19 cellular contexts compared by ENCODE assay signal in genomic region chr19:46685189-46685588, GRCh38. TPM values are rescaled to one million over a fixed set of nuclear protein-coding genes. Genes with fewer than 3 reads are reported as not detected.
DNase-seq lines count a peak whose midpoint lies in the region; ATAC-seq, FAIRE-seq and TF ChIP-seq lines count a peak whose summit lies in the region.
"Had no signal": no experiment of that assay in that cellular context is flagged by ENCODE, and none has a peak within 500 bp of the region (broad histone marks: within the 10 kb centered on the region; RNA-seq: fewer than 3 reads in every experiment).

No MANE protein-coding gene starts in this region.

- H3K9me3 Mint-ChIP-seq in activated T-cell treated with anti-CD3 and anti-CD28 coated beads, Interleukin-2, amount 50 U/mL, for 72 hours = no peaks in the 10 kb centered on the region
- no peaks in the 10 kb centered on the region for H3K9me3 Mint-ChIP-seq in activated T-cell treated with anti-CD3 and anti-CD28 coated beads, Interleukin-2, amount 50 U/mL, for 4 hours
- H3K9me3 Mint-ChIP-seq in stimulated activated naive CD8-positive, alpha-beta T cell treated with anti-CD3 and anti-CD28 coated beads, Interleukin-15, Interleukin-2, amounts not matched to agents 100 ng/mL and 50 ng/mL, for 24 hours = no peaks in the 10 kb centered on the region
- no peaks in the 10 kb centered on the region for H3K9me3 Mint-ChIP-seq in stimulated activated naive CD8-positive, alpha-beta T cell treated with anti-CD3 and anti-CD28 coated beads, Interleukin-15, amount 100 ng/mL, for 72 hours

- H3K4me2 ChIP-seq in K562 (ENCODE audit: insufficient read depth, low read length) = no peak overlapping the region

- no peaks in the 10 kb centered on the region for H3K9me3 ChIP-seq in K562 (replicated peaks; ENCODE audit: control insufficient read depth, insufficient read depth, low read depth, low read length)
- H3K9me3 ChIP-seq: MG63 had no signal

- no peak for TF ChIP-seq CTCF in K562 (IDR thresholded peaks at IDR 0.05 in 2 of 3, conservative IDR thresholded peaks at IDR 0.05 in 1 of 3; ENCODE audit: insufficient read depth in 2 of 3, low read depth in 1 of 3, low read length in 3 of 3)

- no peaks in the 10 kb centered on the region for H3K79me2 ChIP-seq in K562 (ENCODE audit: control insufficient read depth, insufficient read depth, low read length)

- in situ Hi-C loops in K562 (cut with MboI) = no loop called here

- no peak overlapping the region for H3K27ac ChIP-seq in K562 (ENCODE audit: extremely low read depth, low read depth, low read length)
- H3K27ac ChIP-seq: C4-2B had no signal

- no peak for FAIRE-seq in K562 (lab: Jason Lieb, UNC)
- FAIRE-seq: A204.1, D721Med, H54 had no signal

- no peak for TF ChIP-seq EP300 in K562 (IDR thresholded peaks at IDR 0.05; ENCODE audit: low read length)

- no peak for TF ChIP-seq POLR2A in K562 (conservative IDR thresholded peaks at IDR 0.05)

- H3K27ac Mint-ChIP-seq in activated T-cell treated with anti-CD3 and anti-CD28 coated beads, Interleukin-2, amount 50 U/mL, for 72 hours = peak overlapping the region; percentile 48
- H3K27ac Mint-ChIP-seq in stimulated activated naive CD8-positive, alpha-beta T cell treated with anti-CD3 and anti-CD28 coated beads, Interleukin-15, Interleukin-2, amounts not matched to agents 100 ng/mL and 50 ng/mL, for 24 hours = peak overlapping the region; percentile 58
- H3K27ac Mint-ChIP-seq in stimulated activated naive CD8-positive, alpha-beta T cell treated with anti-CD3 and anti-CD28 coated beads, Interleukin-15, amount 100 ng/mL, for 72 hours = peak overlapping the region in 1 of 2 donors; percentile 8

- intact Hi-C loops in K562 (cut with micrococcal nuclease) (no loop called here), Right ventricle myocardium superior (cut with DNase I) (no loop called here)

- no peaks in the 10 kb centered on the region for H3K27me3 ChIP-seq in K562 (ENCODE audit: control insufficient read depth in 2 of 2, insufficient read depth in 2 of 2, low read length in 2 of 2)
- H3K27me3 ChIP-seq: MG63 had no signal

- no TSS peak for BruUV-seq in K562 (replicated peaks; lab: Mats Ljungman, UMichigan)

- H3K36me3 Mint-ChIP-seq in activated T-cell treated with anti-CD3 and anti-CD28 coated beads, Interleukin-2, amount 50 U/mL, for 72 hours (ENCODE audit: insufficient read depth in 2 of 2) = peaks cover under 1 to 23% of the 10 kb centered on the region in 2 donors
- peaks cover 20% of the 10 kb centered on the region for H3K36me3 Mint-ChIP-seq in activated T-cell treated with anti-CD3 and anti-CD28 coated beads, Interleukin-2, amount 50 U/mL, for 4 hours (ENCODE audit: insufficient read depth)
- peaks cover 55% of the 10 kb centered on the region for H3K36me3 Mint-ChIP-seq in stimulated activated naive CD8-positive, alpha-beta T cell treated with anti-CD3 and anti-CD28 coated beads, Interleukin-15, Interleukin-2, amounts not matched to agents 100 ng/mL and 50 ng/mL, for 24 hours (ENCODE audit: low read depth)

- no peak overlapping the region for H2AFZ ChIP-seq in K562 (ENCODE audit: low read depth, low read length)

- TF ChIP-seq RAD21 in K562 (CRISPR knock-in tag; conservative IDR thresholded peaks at IDR 0.05 in 1 of 2, IDR thresholded peaks at IDR 0.05 in 1 of 2) = no peak

- H3K4me3 Mint-ChIP-seq in activated T-cell treated with anti-CD3 and anti-CD28 coated beads, Interleukin-2, amount 50 U/mL, for 72 hours = no peak overlapping the region
- H3K4me3 Mint-ChIP-seq in activated T-cell treated with anti-CD3 and anti-CD28 coated beads, Interleukin-2, amount 50 U/mL, for 4 hours = no peak overlapping the region
- H3K4me3 Mint-ChIP-seq in stimulated activated naive CD8-positive, alpha-beta T cell treated with anti-CD3 and anti-CD28 coated beads, Interleukin-15, Interleukin-2, amounts not matched to agents 100 ng/mL and 50 ng/mL, for 24 hours = no peak overlapping the region
- no peak overlapping the region for H3K4me3 Mint-ChIP-seq in stimulated activated naive CD8-positive, alpha-beta T cell treated with anti-CD3 and anti-CD28 coated beads, Interleukin-15, amount 100 ng/mL, for 72 hours

- H3K27me3 Mint-ChIP-seq in activated T-cell treated with anti-CD3 and anti-CD28 coated beads, Interleukin-2, amount 50 U/mL, for 72 hours (ENCODE audit: low read depth) = no peaks in the 10 kb centered on the region
- H3K27me3 Mint-ChIP-seq in activated T-cell treated with anti-CD3 and anti-CD28 coated beads, Interleukin-2, amount 50 U/mL, for 4 hours (ENCODE audit: low read depth) = no peaks in the 10 kb centered on the region
- no peaks in the 10 kb centered on the region for H3K27me3 Mint-ChIP-seq in stimulated activated naive CD8-positive, alpha-beta T cell treated with anti-CD3 and anti-CD28 coated beads, Interleukin-15, Interleukin-2, amounts not matched to agents 100 ng/mL and 50 ng/mL, for 24 hours
- no peaks in the 10 kb centered on the region for H3K27me3 Mint-ChIP-seq in stimulated activated naive CD8-positive, alpha-beta T cell treated with anti-CD3 and anti-CD28 coated beads, Interleukin-15, amount 100 ng/mL, for 72 hours

- H3K4me3 ChIP-seq in K562 = no peak overlapping the region
- H3K4me3 ChIP-seq: MG63 had no signal

- no peaks in the 10 kb centered on the region for H4K20me1 ChIP-seq in K562 (replicated peaks; ENCODE audit: control insufficient read depth, insufficient read depth, low read length)

- H3K9ac ChIP-seq in K562 (ENCODE audit: insufficient read depth in 1 of 2, low read depth in 2 of 2, low read length in 2 of 2) = no peak overlapping the region

- H3K36me3 ChIP-seq in K562 (ENCODE audit: control insufficient read depth, insufficient read depth, low read length) = peaks cover 68% of the 10 kb centered on the region; the same call in 2 of the 3 replicates

- ATAC-seq in activated T-cell treated with anti-CD3 and anti-CD28 coated beads, Interleukin-2, amount 50 U/mL, for 72 hours (replicated peaks in 1 of 2) = no peak
- ATAC-seq in activated T-cell treated with anti-CD3 and anti-CD28 coated beads, Interleukin-2, amount 50 U/mL, for 4 hours = no peak
- no peak for ATAC-seq in stimulated activated naive CD8-positive, alpha-beta T cell treated with anti-CD3 and anti-CD28 coated beads, Interleukin-15, amount 100 ng/mL, for 72 hours
- no peak for ATAC-seq in K562
- ATAC-seq in Right ventricle myocardium superior (ENCODE audit: poor library complexity) = no peak
- no peak for ATAC-seq in GM21786 (IDR thresholded peaks at IDR 0.05; ENCODE audit: unreplicated experiment)
- ATAC-seq in GM18873 (IDR thresholded peaks at IDR 0.05; ENCODE audit: low FRiP score, unreplicated experiment) = no peak
- ATAC-seq: Right ventricle myocardium inferior had no signal

- no peak for DNase-seq in activated T-cell treated with anti-CD3 and anti-CD28 coated beads, Interleukin-2, amount 50 U/mL, for 72 hours
- no peak for DNase-seq in activated T-cell treated with anti-CD3 and anti-CD28 coated beads, Interleukin-2, amount 50 U/mL, for 4 hours
- no peak for DNase-seq in stimulated activated naive CD8-positive, alpha-beta T cell treated with anti-CD3 and anti-CD28 coated beads, Interleukin-15, amount 100 ng/mL, for 72 hours
- no peak for DNase-seq in K562 (ENCODE audit: extremely low read depth in 1 of 4, low spot score in 3 of 4)
- no peak for DNase-seq in Right ventricle myocardium superior
- DNase-seq: MG63, NCI-H1417 treated with DMSO at 0.1 percent for 48 hours, NCI-H187, NCI-H446, NCI-H526 had no signal

- peaks cover 5% of the 10 kb centered on the region for H3K4me1 Mint-ChIP-seq in activated T-cell treated with anti-CD3 and anti-CD28 coated beads, Interleukin-2, amount 50 U/mL, for 72 hours (ENCODE audit: low read depth)
- H3K4me1 Mint-ChIP-seq in activated T-cell treated with anti-CD3 and anti-CD28 coated beads, Interleukin-2, amount 50 U/mL, for 4 hours (ENCODE audit: low read depth) = no peaks in the 10 kb centered on the region
- no peaks in the 10 kb centered on the region for H3K4me1 Mint-ChIP-seq in stimulated activated naive CD8-positive, alpha-beta T cell treated with anti-CD3 and anti-CD28 coated beads, Interleukin-15, Interleukin-2, amounts not matched to agents 100 ng/mL and 50 ng/mL, for 24 hours (ENCODE audit: low read depth)
- H3K4me1 Mint-ChIP-seq in stimulated activated naive CD8-positive, alpha-beta T cell treated with anti-CD3 and anti-CD28 coated beads, Interleukin-15, amount 100 ng/mL, for 72 hours = no peaks in the 10 kb centered on the region

- H3K4me1 ChIP-seq in K562 (replicated peaks in 1 of 2; ENCODE audit: control insufficient read depth in 2 of 2, insufficient read depth in 2 of 2, low read length in 2 of 2) = no peaks in the 10 kb centered on the region

- CTCF ChIA-PET in K562 (lab: Yijun Ruan, JAX; ENCODE audit: low intra/inter-chr PET ratio) = no interaction called here

- no peaks in the 10 kb centered on the region for H3K9me1 ChIP-seq in K562 (ENCODE audit: control insufficient read depth, insufficient read depth, low read length)

- WGBS in K562 (ENCODE audit: insufficient coverage, low coverage, missing lambda C conversion rate) = 71% methylated on average over 1 of the region's 3 CpGs

- POLR2A ChIA-PET in K562 (lab: Yijun Ruan, JAX) = no interaction called here

RNA-seq across cellular contexts. Expression of gene DACT3, which starts 24.2 kb away (rescaled TPM):
- total RNA-seq in activated T-cell treated with anti-CD3 and anti-CD28 coated beads, Interleukin-2, amount 50 U/mL, for 72 hours = 1 to 10 TPM; 3.4 to 7.0 TPM
- total RNA-seq in activated T-cell treated with anti-CD3 and anti-CD28 coated beads, Interleukin-2, amount 50 U/mL, for 4 hours = under 1 TPM; 0.50 to 0.71 (median 0.63) TPM
- 6.5 and 10.4 TPM in 2 replicates for total RNA-seq in K562 (2011; cell fraction: chromatin; rRNA removed; ENCODE audit: low replicate concordance)
- total RNA-seq in K562 (2011; cell fraction: nucleolus; rRNA removed) = 5.1 and 6.8 TPM in 2 replicates
- 6.0 and 8.6 TPM in 2 replicates for total RNA-seq in K562 (2011; cell fraction: nucleoplasm; rRNA removed)
- 4.7 and 6.5 TPM in 2 replicates for total RNA-seq in K562 (2014; rRNA removed)
- 2.8 TPM in 2 replicates for total RNA-seq in K562 (2014; rRNA removed; fragmentation: Illumina TruSeq; extraction: Trizol)
- total RNA-seq in K562 (2015; rRNA removed; fragmentation: Illumina TruSeq; extraction: Trizol) = 2.3 and 2.5 TPM in 2 replicates
- 5.9 and 6.5 TPM in 2 replicates for total RNA-seq in K562 (2021)
- polyA plus RNA-seq in K562 (2011; rRNA removed) = 3.3 and 3.5 TPM in 2 replicates
- polyA plus RNA-seq in K562 (2011; cell fraction: cytosol; rRNA removed) = 3.0 and 6.0 TPM in 2 replicates
- 3.7 and 5.0 TPM in 2 replicates for polyA plus RNA-seq in K562 (2011; cell fraction: nucleus; rRNA removed)
- 1.3 and 2.1 TPM in 2 replicates for polyA plus RNA-seq in K562 (2012)
- polyA plus RNA-seq in K562 (2014; fragmentation: Illumina TruSeq; extraction: Trizol) = 4.1 and 4.2 TPM in 2 replicates
- polyA plus RNA-seq in K562 (2014; fragmentation: Nextera tagmentation; extraction: Ambion mirVana) = under 1 TPM; 0.67 to 0.83 TPM
- 3.3 and 5.1 TPM in 2 replicates for polyA plus RNA-seq in K562 (2014; rRNA removed)
- polyA minus RNA-seq in K562 (2011; rRNA and poly(A)+ RNA removed) = 1.9 and 3.0 TPM in 2 replicates
- polyA minus RNA-seq in K562 (2011; cell fraction: cytosol; rRNA and poly(A)+ RNA removed) = 2.0 and 2.5 TPM in 2 replicates
- polyA minus RNA-seq in K562 (2011; cell fraction: nucleus; rRNA and poly(A)+ RNA removed) = 0.67 and 1.1 TPM in 2 replicates
- total RNA-seq in Right ventricle myocardium superior = 15.2 TPM

RNA-seq across cellular contexts. Expression of gene PRKD2, which starts 31.7 kb away (rescaled TPM):
- total RNA-seq in activated T-cell treated with anti-CD3 and anti-CD28 coated beads, Interleukin-2, amount 50 U/mL, for 72 hours = 10 to 100 TPM; 82.0 to 92.9 TPM
- 10 to 100 TPM; 45.3 to 59.8 (median 58.1) TPM for total RNA-seq in activated T-cell treated with anti-CD3 and anti-CD28 coated beads, Interleukin-2, amount 50 U/mL, for 4 hours
- total RNA-seq in K562 (2011; cell fraction: chromatin; rRNA removed; ENCODE audit: low replicate concordance) = 31.5 and 62.0 TPM in 2 replicates
- 35.2 and 35.7 TPM in 2 replicates for total RNA-seq in K562 (2011; cell fraction: nucleolus; rRNA removed)
- total RNA-seq in K562 (2011; cell fraction: nucleoplasm; rRNA removed) = 32.3 and 33.7 TPM in 2 replicates
- total RNA-seq in K562 (2014; rRNA removed) (29.2 and 35.1 TPM in 2 replicates), K562 (2014; rRNA removed; fragmentation: Illumina TruSeq; extraction: Trizol) (9.9 and 15.0 TPM in 2 replicates), K562 (2015; rRNA removed; fragmentation: Illumina TruSeq; extraction: Trizol) (14.9 and 19.0 TPM in 2 replicates), K562 (2021) (57.3 and 60.0 TPM in 2 replicates), Right ventricle myocardium superior (10.1 TPM)
- polyA plus RNA-seq in K562 (2011; rRNA removed) (11.0 and 11.1 TPM in 2 replicates), K562 (2014; fragmentation: Illumina TruSeq; extraction: Trizol) (23.8 and 34.1 TPM in 2 replicates), K562 (2014; fragmentation: Nextera tagmentation; extraction: Ambion mirVana) (1 to 10 TPM; 1.8 to 4.9 TPM), K562 (2014; rRNA removed) (21.1 and 22.4 TPM in 2 replicates)
- polyA plus RNA-seq in K562 (2011; cell fraction: cytosol; rRNA removed) = 11.6 and 24.2 TPM in 2 replicates
- polyA plus RNA-seq in K562 (2011; cell fraction: nucleus; rRNA removed) = 22.8 and 41.1 TPM in 2 replicates
- polyA plus RNA-seq in K562 (2012) = 36.8 and 42.8 TPM in 2 replicates
- polyA minus RNA-seq in K562 (2011; rRNA and poly(A)+ RNA removed) = 10.5 and 13.4 TPM in 2 replicates
- polyA minus RNA-seq in K562 (2011; cell fraction: cytosol; rRNA and poly(A)+ RNA removed) = 26.9 and 30.1 TPM in 2 replicates
- 9.0 and 10.6 TPM in 2 replicates for polyA minus RNA-seq in K562 (2011; cell fraction: nucleus; rRNA and poly(A)+ RNA removed)

RNA-seq across cellular contexts. Expression of gene GNG8, which starts 49.2 kb away (rescaled TPM):
- 10 to 100 TPM; 24.8 to 29.5 TPM for total RNA-seq in activated T-cell treated with anti-CD3 and anti-CD28 coated beads, Interleukin-2, amount 50 U/mL, for 72 hours
- 1 to 10 TPM; 1.5 to 2.6 (median 2.4) TPM for total RNA-seq in activated T-cell treated with anti-CD3 and anti-CD28 coated beads, Interleukin-2, amount 50 U/mL, for 4 hours
- total RNA-seq in K562 (2011; cell fraction: chromatin; rRNA removed; ENCODE audit: low replicate concordance) = not detected in 2 replicates
- not detected in 2 replicates for total RNA-seq in K562 (2011; cell fraction: nucleolus; rRNA removed)
- not detected in 2 replicates for total RNA-seq in K562 (2011; cell fraction: nucleoplasm; rRNA removed)
- total RNA-seq in K562 (2014; rRNA removed) (not detected in 2 replicates), K562 (2014; rRNA removed; fragmentation: Illumina TruSeq; extraction: Trizol) (not detected in 2 replicates), K562 (2015; rRNA removed; fragmentation: Illumina TruSeq; extraction: Trizol) (not detected in 2 replicates), K562 (2021) (not detected in 2 replicates), Right ventricle myocardium superior (not detected)
- polyA plus RNA-seq in K562 (2011; rRNA removed) (not detected in 2 replicates), K562 (2014; fragmentation: Illumina TruSeq; extraction: Trizol) (not detected in 2 replicates), K562 (2014; fragmentation: Nextera tagmentation; extraction: Ambion mirVana) (1 to 10 TPM in 1 of 2 experiments, not detected in 1; 1.3 TPM), K562 (2014; rRNA removed) (not detected in 2 replicates)
- not detected in 2 replicates for polyA plus RNA-seq in K562 (2011; cell fraction: cytosol; rRNA removed)
- not detected in 2 replicates for polyA plus RNA-seq in K562 (2011; cell fraction: nucleus; rRNA removed)
- polyA plus RNA-seq in K562 (2012) = not detected in 2 replicates
- not detected in 2 replicates for polyA minus RNA-seq in K562 (2011; rRNA and poly(A)+ RNA removed)
- not detected in 2 replicates for polyA minus RNA-seq in K562 (2011; cell fraction: cytosol; rRNA and poly(A)+ RNA removed)
- polyA minus RNA-seq in K562 (2011; cell fraction: nucleus; rRNA and poly(A)+ RNA removed) = not detected in 2 replicates
- total RNA-seq: LHCN-M2, Right ventricle myocardium inferior had no signal

Comparison
In these comparisons a context has a peak if more than half of its experiments do, and no peak if none do; other contexts are left out.
1. RNA of gene GNG8, which starts 49.2 kb away (total RNA-seq): 24.8 to 29.5 TPM in activated T-cell treated with anti-CD3 and anti-CD28 coated beads, Interleukin-2, amount 50 U/mL, for 72 hours; 1.5 to 2.6 TPM in activated T-cell treated with anti-CD3 and anti-CD28 coated beads, Interleukin-2, amount 50 U/mL, for 4 hours, not detected in K562 and not detected in Right ventricle myocardium superior (single experiment); every median in the first group is over 4 times any median in the second.